ENCODE assay signal across 17 cellular contexts in genomic region chr4:19026281-19026680, GRCh38.
DNase-seq lines count a peak whose midpoint lies in the region; TF ChIP-seq lines count a peak whose summit lies in the region.
"Had no signal": no experiment of that assay in that cellular context is flagged by ENCODE, and none has a peak within 500 bp of the region (broad histone marks: within the 10 kb centered on the region; RNA-seq: fewer than 3 reads in every experiment).

No MANE protein-coding gene starts in this region.

- intact Hi-C loops in activated T-helper 2 cell treated with anti-CD3 and anti-CD28 coated beads, Interferon-gamma antibody, Interleukin-2, Interleukin-4, amounts not matched to agents 10 μg/mL and 5 μg/mL and 100 μg/mL, durations not matched to agents 14 hours and 24 hours and 36 hours (cut with micrococcal nuclease), result no loop called here

- no peaks in the 10 kb centered on the region for H3K4me1 Mint-ChIP-seq in activated T-helper 2 cell treated with anti-CD3 and anti-CD28 coated beads, Interferon-gamma antibody, Interleukin-2, Interleukin-4, amounts not matched to agents 10 μg/mL and 5 μg/mL and 100 μg/mL, durations not matched to agents 14 hours and 24 hours and 36 hours (ENCODE audit: low read depth)
- H3K4me1 Mint-ChIP-seq in CD8-positive, alpha-beta memory T cell, result no peaks in the 10 kb centered on the region
- H3K4me1 Mint-ChIP-seq: B cell, IgD-negative memory B cell had no signal

- H3K9me3 Mint-ChIP-seq in activated T-helper 2 cell treated with anti-CD3 and anti-CD28 coated beads, Interferon-gamma antibody, Interleukin-2, Interleukin-4, amounts not matched to agents 10 μg/mL and 5 μg/mL and 100 μg/mL, durations not matched to agents 14 hours and 24 hours and 36 hours, result peaks cover 21% of the 10 kb centered on the region
- peaks cover 2 to 24% (median 17%) of the 10 kb centered on the region in 5 donors for H3K9me3 Mint-ChIP-seq in CD8-positive, alpha-beta memory T cell

- H3K27me3 ChIP-seq in H7 (ENCODE audit: control insufficient read depth, insufficient read depth, low read length), result no peaks in the 10 kb centered on the region
- H3K27me3 ChIP-seq in CD8-positive, alpha-beta memory T cell (ENCODE audit: insufficient read depth, low read length, poor library complexity, severe bottlenecking), result no peaks in the 10 kb centered on the region
- H3K27me3 ChIP-seq: heart right ventricle had no signal

- POLR2A ChIA-PET in CD8-positive, alpha-beta memory T cell (lab: Charles Lee), result no interaction called here

- H3K27ac Mint-ChIP-seq in activated T-helper 2 cell treated with anti-CD3 and anti-CD28 coated beads, Interferon-gamma antibody, Interleukin-2, Interleukin-4, amounts not matched to agents 10 μg/mL and 5 μg/mL and 100 μg/mL, durations not matched to agents 14 hours and 24 hours and 36 hours, result no peak overlapping the region
- no peak overlapping the region for H3K27ac Mint-ChIP-seq in CD8-positive, alpha-beta memory T cell
- H3K27ac Mint-ChIP-seq: B cell, IgD-negative memory B cell had no signal

- H3K27me3 Mint-ChIP-seq in activated T-helper 2 cell treated with anti-CD3 and anti-CD28 coated beads, Interferon-gamma antibody, Interleukin-2, Interleukin-4, amounts not matched to agents 10 μg/mL and 5 μg/mL and 100 μg/mL, durations not matched to agents 14 hours and 24 hours and 36 hours (ENCODE audit: low read depth), result no peaks in the 10 kb centered on the region
- no peaks in the 10 kb centered on the region for H3K27me3 Mint-ChIP-seq in CD8-positive, alpha-beta memory T cell
- H3K27me3 Mint-ChIP-seq: B cell, IgD-negative memory B cell had no signal

- no peak for TF ChIP-seq CTCF in fibroblast of pulmonary artery (IDR thresholded peaks at IDR 0.05; ENCODE audit: low read length, missing control alignments)

- H3K36me3 Mint-ChIP-seq in activated T-helper 2 cell treated with anti-CD3 and anti-CD28 coated beads, Interferon-gamma antibody, Interleukin-2, Interleukin-4, amounts not matched to agents 10 μg/mL and 5 μg/mL and 100 μg/mL, durations not matched to agents 14 hours and 24 hours and 36 hours (ENCODE audit: low read depth), result no peaks in the 10 kb centered on the region
- H3K36me3 Mint-ChIP-seq in CD8-positive, alpha-beta memory T cell, result no peaks in the 10 kb centered on the region

- no peaks in the 10 kb centered on the region for H3K4me1 ChIP-seq in CD8-positive, alpha-beta memory T cell (ENCODE audit: insufficient read depth, low read length)
- H3K4me1 ChIP-seq: heart right ventricle had no signal

- H3K9me3 ChIP-seq in CD8-positive, alpha-beta memory T cell (ENCODE audit: low read length), result no peaks in the 10 kb centered on the region
- H3K9me3 ChIP-seq: heart right ventricle, lower lobe of right lung had no signal

- H3K4me3 ChIP-seq in fibroblast of pulmonary artery (replicated peaks; ENCODE audit: low read depth, low read length) (no peak overlapping the region), H7 (ENCODE audit: insufficient read depth, low read depth, low read length) (no peak overlapping the region)
- no peak overlapping the region for H3K4me3 ChIP-seq in CD8-positive, alpha-beta memory T cell (ENCODE audit: low read length)
- H3K4me3 ChIP-seq: heart right ventricle, lower lobe of right lung had no signal

- H3K36me3 ChIP-seq in H7 (replicated peaks; ENCODE audit: control insufficient read depth, insufficient read depth, low read length), result no peaks in the 10 kb centered on the region
- no peaks in the 10 kb centered on the region for H3K36me3 ChIP-seq in CD8-positive, alpha-beta memory T cell (ENCODE audit: insufficient read depth, low read length)
- H3K36me3 ChIP-seq: heart right ventricle, lower lobe of right lung had no signal

- no peak overlapping the region for H3K4me3 Mint-ChIP-seq in activated T-helper 2 cell treated with anti-CD3 and anti-CD28 coated beads, Interferon-gamma antibody, Interleukin-2, Interleukin-4, amounts not matched to agents 10 μg/mL and 5 μg/mL and 100 μg/mL, durations not matched to agents 14 hours and 24 hours and 36 hours (ENCODE audit: low read depth)
- H3K4me3 Mint-ChIP-seq in CD8-positive, alpha-beta memory T cell, result no peak overlapping the region
- H3K4me3 Mint-ChIP-seq: B cell, IgD-negative memory B cell had no signal

- CTCF ChIA-PET in CD8-positive, alpha-beta memory T cell (lab: Charles Lee), result no interaction called here

- no peak overlapping the region for H3K27ac ChIP-seq in CD8-positive, alpha-beta memory T cell (ENCODE audit: low read depth, low read length)
- H3K27ac ChIP-seq: heart right ventricle, lower lobe of right lung had no signal

- DNase-seq in COLO829 (ENCODE audit: low spot score), result peak; percentile 10
- peak; percentile 76 for DNase-seq in NCI-H446 treated with DMSO at 0.1 percent for 48 hours (lab: John Stamatoyannopoulos, UW)
- DNase-seq in fibroblast of pulmonary artery (ENCODE audit: low read depth), result peak; percentile 40
- peak; percentile 0 for DNase-seq in occipital lobe (lab: John Stamatoyannopoulos, UW)
- no peak for DNase-seq in H7
- DNase-seq in activated T-helper 2 cell treated with anti-CD3 and anti-CD28 coated beads, Interferon-gamma antibody, Interleukin-2, Interleukin-4, amounts not matched to agents 10 μg/mL and 5 μg/mL and 100 μg/mL, durations not matched to agents 14 hours and 24 hours and 36 hours (ENCODE audit: low spot score), result no peak
- no peak for DNase-seq in CD8-positive, alpha-beta memory T cell
- no peak for DNase-seq in activated CD4-positive, alpha-beta T cell treated with anti-CD3 and anti-CD28 coated beads, Interleukin-2, amount 50 U/mL, for 48 hours
- DNase-seq: activated T-cell treated with anti-CD3 and anti-CD28 coated beads for 4 hours; amniotic stem cell; effector CD8-positive, alpha-beta T cell; heart right ventricle; lower lobe of right lung; NCI-H1694 treated with DMSO at 0.1 percent for 48 hours; stimulated activated CD4-positive, alpha-beta T cell treated with anti-CD3 and anti-CD28 coated beads, Interleukin-1b, Interleukin-23, amount 100 ng/mL, for 48 hours had no signal

Comparison
In these comparisons a context has a peak if more than half of its experiments do, and no peak if none do; other contexts are left out.
1. DNase-seq: peak in COLO829 (single experiment), NCI-H446 treated with DMSO at 0.1 percent for 48 hours (single experiment), fibroblast of pulmonary artery (single experiment) and occipital lobe (single experiment); none in H7 (single experiment), activated T-helper 2 cell treated with anti-CD3 and anti-CD28 coated beads, Interferon-gamma antibody, Interleukin-2, Interleukin-4, amounts not matched to agents 10 μg/mL and 5 μg/mL and 100 μg/mL, durations not matched to agents 14 hours and 24 hours and 36 hours (single experiment), CD8-positive, alpha-beta memory T cell (0 of 5) and activated CD4-positive, alpha-beta T cell treated with anti-CD3 and anti-CD28 coated beads, Interleukin-2, amount 50 U/mL, for 48 hours (0 of 2).